In genomic region chr11:110691961-110692360, GRCh38 we compare ENCODE assay signal across 25 cellular contexts. TPM values are rescaled to one million over a fixed set of nuclear protein-coding genes. Genes with fewer than 3 reads are reported as not detected.
"Had no signal": no experiment of that assay in that cellular context is flagged by ENCODE, and none has a peak within 500 bp of the region (broad histone marks: within the 10 kb centered on the region; RNA-seq: fewer than 3 reads in every experiment).

No MANE protein-coding gene starts in this region.

- H3K27ac ChIP-seq: colonic mucosa, neutrophil, pancreas, right lobe of liver, stomach, thoracic aorta, upper lobe of left lung had no signal

- H3K4me3 ChIP-seq: colonic mucosa, esophagus muscularis mucosa, lung, mucosa of descending colon, pancreas, right lobe of liver, smooth muscle cell, stomach, thoracic aorta, tibial nerve, upper lobe of left lung had no signal

- H3K9me3 ChIP-seq: colonic mucosa, esophagus muscularis mucosa, mucosa of descending colon, neutrophil, pancreas, right lobe of liver, stomach, thoracic aorta, upper lobe of left lung had no signal

- ATAC-seq: mucosa of descending colon; natural killer cell treated with Interleukin-12 subunit alpha and Interleukin-12 subunit beta and Interleukin-15 and Interleukin-18, amount 100 ng/mL, for 72 hours; pancreas; right lobe of liver had no signal

- H3K4me1 ChIP-seq: colonic mucosa, pancreas, right lobe of liver, tibial nerve, upper lobe of left lung had no signal

- H3K36me3 ChIP-seq: colonic mucosa, esophagus muscularis mucosa, neutrophil, pancreas, right lobe of liver, stomach, thoracic aorta, tibial nerve, upper lobe of left lung had no signal

- DNase-seq: colonic mucosa; effector CD8-positive, alpha-beta T cell; endodermal cell; hypothalamus; immature natural killer cell; mucosa of descending colon; naive B cell; pancreas; right lobe of liver; stimulated activated CD4-positive, alpha-beta T cell treated with anti-CD3 and anti-CD28 coated beads, Interleukin-12 subunit alpha, Interleukin-12 subunit beta, amount 100 ng/mL, for 4 hours; stimulated activated CD4-positive, alpha-beta T cell treated with anti-CD3 and anti-CD28 coated beads, Interleukin-1b, Interleukin-23, amount 100 ng/mL, for 48 hours; stimulated activated CD4-positive, alpha-beta T cell treated with anti-CD3 and anti-CD28 coated beads, Interleukin-4, amount 100 ng/mL, for 1 hour; stimulated activated CD8-positive, alpha-beta memory T cell treated with anti-CD3 and anti-CD28 coated beads, Interleukin-4, amount 100 ng/mL, for 48 hours; stimulated activated naive CD4-positive, alpha-beta T cell treated with Interleukin-2 at 50 U/mL for 16 hours; stomach; substantia nigra; upper lobe of left lung had no signal

- H3K27me3 ChIP-seq: colonic mucosa, esophagus muscularis mucosa, neutrophil, pancreas, right lobe of liver, stomach, tibial nerve, upper lobe of left lung had no signal

RNA-seq across cellular contexts. Expression of gene ARHGAP20, which starts 20.3 kb away (rescaled TPM):
- polyA plus RNA-seq: immature natural killer cell, keratinocyte had no signal
